9 cellular contexts compared by ENCODE assay signal in the genomic region with DNA sequence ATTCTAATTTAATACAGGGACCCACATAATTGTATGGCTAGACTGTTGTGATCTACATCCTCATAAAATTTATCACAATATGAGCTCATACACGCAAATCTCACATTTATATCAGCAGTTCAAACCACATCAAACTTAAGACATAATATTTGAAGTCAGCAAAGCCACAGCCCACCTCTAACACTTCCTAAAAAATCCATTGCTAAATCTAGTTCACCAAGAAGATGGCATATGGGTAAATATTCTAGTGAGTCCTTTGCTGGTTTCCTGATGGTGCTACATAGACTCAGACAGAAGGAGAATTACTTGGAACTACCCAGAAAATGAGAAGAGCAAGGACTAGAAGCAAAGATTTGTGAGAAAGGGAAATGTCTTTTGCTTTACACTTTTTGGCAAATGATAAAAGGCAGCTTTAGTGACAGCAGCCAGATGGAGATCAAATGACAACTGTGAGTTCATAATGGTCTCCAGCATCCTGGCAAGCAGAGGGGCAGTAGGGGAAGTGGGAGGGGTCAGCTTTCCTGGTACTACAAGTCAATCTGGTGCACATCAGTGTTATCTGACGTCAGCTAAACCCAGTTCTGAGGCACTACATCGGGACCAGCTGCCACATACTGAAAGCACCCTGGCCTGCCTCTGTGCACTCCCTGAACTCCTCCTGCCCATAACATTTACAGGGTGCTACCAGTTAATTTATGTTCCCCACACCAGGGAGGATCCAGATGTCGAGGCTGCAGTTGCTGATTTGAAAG. TPM values are rescaled to one million over a fixed set of nuclear protein-coding genes. Genes with fewer than 3 reads are reported as not detected.
DNase-seq lines count a peak whose midpoint lies in the region; ATAC-seq, FAIRE-seq and TF ChIP-seq lines count a peak whose summit lies in the region.
"Had no signal": no experiment of that assay in that cellular context is flagged by ENCODE, and none has a peak within 500 bp of the region (broad histone marks: within the 10 kb centered on the region; RNA-seq: fewer than 3 reads in every experiment).

No MANE protein-coding gene starts in this region.

- no peaks in the 10 kb centered on the region for H3K9me3 ChIP-seq in K562 (replicated peaks; ENCODE audit: control insufficient read depth, insufficient read depth, low read depth, low read length)
- no peaks in the 10 kb centered on the region for H3K9me3 ChIP-seq in mesenchymal stem cell (ENCODE audit: control insufficient read depth, low read length)
- no peaks in the 10 kb centered on the region for H3K9me3 ChIP-seq in stomach

- H2AK5ac ChIP-seq in mesenchymal stem cell (ENCODE audit: low read length, severe bottlenecking): no peak overlapping the region

- H4K20me1 ChIP-seq in K562 (replicated peaks; ENCODE audit: control insufficient read depth, insufficient read depth, low read length): no peaks in the 10 kb centered on the region

- in situ Hi-C loops in K562 (cut with MboI): no loop called here

- no peak overlapping the region for H3K14ac ChIP-seq in mesenchymal stem cell (ENCODE audit: low read length in 2 of 2)

- no peak for FAIRE-seq in K562 (lab: Jason Lieb, UNC)

- peak overlapping the region; percentile 7; the same call in 1 of the 2 replicates for H3K4me2 ChIP-seq in K562 (ENCODE audit: insufficient read depth, low read length)
- H3K4me2 ChIP-seq in mesenchymal stem cell (ENCODE audit: low read length, poor library complexity, severe bottlenecking): no peak overlapping the region

- TF ChIP-seq EP300 in K562 (IDR thresholded peaks at IDR 0.05; ENCODE audit: low read length) (no peak), stomach (IDR thresholded peaks at IDR 0.05) (no peak)

- TF ChIP-seq POLR2A in K562 (conservative IDR thresholded peaks at IDR 0.05): no peak
- TF ChIP-seq POLR2A in stomach (IDR thresholded peaks at IDR 0.05): no peak

- H3K36me3 ChIP-seq in K562 (ENCODE audit: control insufficient read depth, insufficient read depth, low read length) (no peaks in the 10 kb centered on the region), mesenchymal stem cell (ENCODE audit: control insufficient read depth in 1 of 2, insufficient read depth in 2 of 2, low read depth in 1 of 2, low read length in 2 of 2) (no peaks in the 10 kb centered on the region), stomach (no peaks in the 10 kb centered on the region)

- no peak overlapping the region for H3K23ac ChIP-seq in mesenchymal stem cell (ENCODE audit: low read length in 2 of 2)

- H3K18ac ChIP-seq in mesenchymal stem cell (ENCODE audit: low read depth in 1 of 2, low read length in 2 of 2): peak overlapping the region in 1 of 2 experiments; percentile 34

- H2BK120ac ChIP-seq in mesenchymal stem cell (ENCODE audit: low read depth, low read length): no peak overlapping the region

- H2BK12ac ChIP-seq in mesenchymal stem cell (ENCODE audit: low read length in 2 of 2): no peak overlapping the region

- H3K27me3 ChIP-seq in K562 (ENCODE audit: control insufficient read depth in 2 of 2, insufficient read depth in 2 of 2, low read length in 2 of 2): no peaks in the 10 kb centered on the region
- no peaks in the 10 kb centered on the region for H3K27me3 ChIP-seq in mesenchymal stem cell (ENCODE audit: control insufficient read depth in 1 of 2, insufficient read depth in 1 of 2, low read length in 2 of 2)
- no peaks in the 10 kb centered on the region for H3K27me3 ChIP-seq in stomach

- H3K27ac ChIP-seq in K562 (ENCODE audit: extremely low read depth, low read depth, low read length): no peak overlapping the region; the same call in 2 of the 3 replicates
- no peak overlapping the region for H3K27ac ChIP-seq in mesenchymal stem cell (ENCODE audit: low read length, poor library complexity, severe bottlenecking)
- peak overlapping the region in 2 of 5 donors; percentile 33 to 36 for H3K27ac ChIP-seq in stomach
- H3K27ac ChIP-seq: parathyroid adenoma had no signal

- H3K4ac ChIP-seq in mesenchymal stem cell (ENCODE audit: low read depth in 1 of 2, low read length in 2 of 2): no peak overlapping the region

- CTCF ChIA-PET in K562 (lab: Yijun Ruan, JAX; ENCODE audit: low intra/inter-chr PET ratio): interaction anchor here (0.7 kb wide), 1 partner anchor 166 kb away, joined by 3 read pairs; no protein-coding TSS in a partner anchor

- no peaks in the 10 kb centered on the region for H3K79me1 ChIP-seq in mesenchymal stem cell (replicated peaks; ENCODE audit: low read length, poor library complexity, severe bottlenecking)

- H2AFZ ChIP-seq in K562 (ENCODE audit: low read depth, low read length) (peak overlapping the region; percentile 78), mesenchymal stem cell (ENCODE audit: low read depth, low read length) (no peak overlapping the region)
- H2AFZ ChIP-seq: parathyroid adenoma had no signal

- TF ChIP-seq RAD21 in K562 (CRISPR knock-in tag; conservative IDR thresholded peaks at IDR 0.05 in 1 of 2, IDR thresholded peaks at IDR 0.05 in 1 of 2): no peak

- H4K8ac ChIP-seq in mesenchymal stem cell (ENCODE audit: low read length): no peak overlapping the region

- BruUV-seq in K562 (replicated peaks; lab: Mats Ljungman, UMichigan): no TSS peak

- peak; percentile 38 for ATAC-seq in HG02678 (IDR thresholded peaks at IDR 0.05; ENCODE audit: unreplicated experiment)
- peak; percentile 69 for ATAC-seq in K562
- no peak for ATAC-seq in GM18861 (IDR thresholded peaks at IDR 0.05; ENCODE audit: unreplicated experiment)
- no peak for ATAC-seq in GM21381 (IDR thresholded peaks at IDR 0.05; ENCODE audit: unreplicated experiment)

- no peak overlapping the region for H2BK15ac ChIP-seq in mesenchymal stem cell (ENCODE audit: low read depth, poor library complexity, severe bottlenecking)

- no peak overlapping the region for H3K4me3 ChIP-seq in AG10803 (ENCODE audit: low read length)
- no peak overlapping the region for H3K4me3 ChIP-seq in K562
- H3K4me3 ChIP-seq in mesenchymal stem cell (ENCODE audit: insufficient read depth in 1 of 2, low read depth in 1 of 2, low read length in 2 of 2): no peak overlapping the region
- H3K4me3 ChIP-seq in stomach: no peak overlapping the region

- DNase-seq in AG10803 (ENCODE audit: low read depth) (peak; percentile 74), SHP77 treated with DMSO at 0.1 percent for 48 hours (lab: John Stamatoyannopoulos, UW) (peak; percentile 90), K562 (ENCODE audit: extremely low read depth in 1 of 4, low spot score in 3 of 4) (no peak), mesenchymal stem cell (no peak), stomach (no peak)

- H3K9ac ChIP-seq in K562 (ENCODE audit: insufficient read depth in 1 of 2, low read depth in 2 of 2, low read length in 2 of 2) (peak overlapping the region; percentile 7 to 72; a peak in 1 of 4 replicates), mesenchymal stem cell (ENCODE audit: low read length) (peak overlapping the region; percentile 66)
- H3K9ac ChIP-seq: parathyroid adenoma had no signal

- H2BK5ac ChIP-seq in mesenchymal stem cell (ENCODE audit: low read depth, low read length, poor library complexity, severe bottlenecking): no peak overlapping the region

- POLR2A ChIA-PET in K562 (lab: Yijun Ruan, JAX): interaction anchor here (0.5 to 5.9 kb wide), 2 partner anchors 10 to 246 kb away, joined by 3 to 62 read pairs; partner anchors contain the start of gene GADD45A

- H3K9me1 ChIP-seq in K562 (ENCODE audit: control insufficient read depth, insufficient read depth, low read length): no peaks in the 10 kb centered on the region

- no peaks in the 10 kb centered on the region for H3K79me2 ChIP-seq in K562 (ENCODE audit: control insufficient read depth, insufficient read depth, low read length)
- H3K79me2 ChIP-seq: parathyroid adenoma had no signal

- intact Hi-C loops in K562 (cut with micrococcal nuclease): no loop called here
- intact Hi-C loops in stomach (cut with DNase I; ENCODE audit: low total_unique reads): no loop called here

- TF ChIP-seq CTCF in AG10803 (conservative IDR thresholded peaks at IDR 0.05; ENCODE audit: low read length) (no peak), K562 (IDR thresholded peaks at IDR 0.05 in 2 of 3, conservative IDR thresholded peaks at IDR 0.05 in 1 of 3; ENCODE audit: insufficient read depth in 2 of 3, low read depth in 1 of 3, low read length in 3 of 3) (no peak), stomach (IDR thresholded peaks at IDR 0.05) (no peak)

- H3K4me1 ChIP-seq in K562 (replicated peaks in 1 of 2; ENCODE audit: control insufficient read depth in 2 of 2, insufficient read depth in 2 of 2, low read length in 2 of 2): peaks cover 3 to 9% of the 10 kb centered on the region in 2 experiments; a peak in 2 of 5 replicates
- H3K4me1 ChIP-seq in mesenchymal stem cell (ENCODE audit: control insufficient read depth, insufficient read depth, low read depth, low read length): peaks cover 2% of the 10 kb centered on the region
- H3K4me1 ChIP-seq in stomach: peaks cover 0 to 6% (median 2%) of the 10 kb centered on the region in 4 donors

- no peak overlapping the region for H4K91ac ChIP-seq in mesenchymal stem cell (ENCODE audit: low read length)

- 17% methylated on average over 4 of the region's 4 CpGs for WGBS in K562 (ENCODE audit: insufficient coverage, low coverage, missing lambda C conversion rate)
- WGBS in mesenchymal stem cell: 34% methylated on average over 4 of the region's 4 CpGs
- 33 to 49% (median 37%) methylated on average over 4 of the region's 4 CpGs for WGBS in stomach, 5 donors

TF ChIP-seq in K562, 482 proteins besides CTCF, POLR2A, EP300 and RAD21 (continues in another document):
- TF ChIP-seq CREM (IDR thresholded peaks at IDR 0.05; ENCODE audit: low read depth): peak; percentile 37; the same call in 1 of the 2 replicates

RNA-seq across cellular contexts. Expression of gene GADD45A, which starts 10.6 kb away (rescaled TPM):
- total RNA-seq in K562 (2011; cell fraction: chromatin; rRNA removed; ENCODE audit: low replicate concordance): 90.8 and 102 TPM in 2 replicates
- 107 and 116 TPM in 2 replicates for total RNA-seq in K562 (2011; cell fraction: nucleolus; rRNA removed)
- total RNA-seq in K562 (2011; cell fraction: nucleoplasm; rRNA removed): 70.0 and 72.2 TPM in 2 replicates
- total RNA-seq in K562 (2014; rRNA removed) (124 and 128 TPM in 2 replicates), K562 (2014; rRNA removed; fragmentation: Illumina TruSeq; extraction: Trizol) (47.2 and 53.9 TPM in 2 replicates), K562 (2015; rRNA removed; fragmentation: Illumina TruSeq; extraction: Trizol) (35.6 and 36.3 TPM in 2 replicates), K562 (2021) (131 and 156 TPM in 2 replicates), stomach (10 to 100 TPM in 4 of 5 donors, 1 to 10 TPM in 1; 4.7 to 63.8 (median 37.5) TPM)
- polyA plus RNA-seq in K562 (2011; rRNA removed) (62.1 and 67.7 TPM in 2 replicates), K562 (2014; fragmentation: Illumina TruSeq; extraction: Trizol) (70.7 and 71.9 TPM in 2 replicates), K562 (2014; fragmentation: Nextera tagmentation; extraction: Ambion mirVana) (10 to 100 TPM; 21.3 to 22.4 TPM), K562 (2014; rRNA removed) (118 and 142 TPM in 2 replicates), stomach (10 to 100 TPM; 31.6 to 84.8 (median 39.4) TPM)
- polyA plus RNA-seq in K562 (2011; cell fraction: cytosol; rRNA removed): 70.5 and 81.1 TPM in 2 replicates
- polyA plus RNA-seq in K562 (2011; cell fraction: nucleus; rRNA removed): 121 and 179 TPM in 2 replicates
- polyA plus RNA-seq in K562 (2012): 105 and 115 TPM in 2 replicates
- 20.1 and 28.5 TPM in 2 replicates for polyA minus RNA-seq in K562 (2011; rRNA and poly(A)+ RNA removed)
- polyA minus RNA-seq in K562 (2011; cell fraction: cytosol; rRNA and poly(A)+ RNA removed): 39.4 and 64.1 TPM in 2 replicates
- 113 and 146 TPM in 2 replicates for polyA minus RNA-seq in K562 (2011; cell fraction: nucleus; rRNA and poly(A)+ RNA removed)
- 46.4 TPM for polyA plus RNA-seq in mesenchymal stem cell (2013, experiment 1 of 2)
- 48.5 TPM for polyA plus RNA-seq in mesenchymal stem cell (2013, experiment 2 of 2)

Comparison
In these comparisons a context has a peak if more than half of its experiments do, and no peak if none do; other contexts are left out.
1. DNase-seq: peak in AG10803 (single experiment) and SHP77 treated with DMSO at 0.1 percent for 48 hours (single experiment); none in K562 (0 of 4), mesenchymal stem cell (single experiment) and stomach (single experiment).
2. ATAC-seq: peak in HG02678 (single experiment) and K562 (single experiment); none in GM18861 (single experiment) and GM21381 (single experiment).